ENCODE assay signal across 13 cellular contexts in genomic region chr18:31672628-31673027, GRCh38.
"Had no signal": no experiment of that assay in that cellular context is flagged by ENCODE, and none has a peak within 500 bp of the region (broad histone marks: within the 10 kb centered on the region; RNA-seq: fewer than 3 reads in every experiment).

No MANE protein-coding gene starts in this region.

- DNase-seq: activated CD4-positive, alpha-beta T cell treated with anti-CD3 and anti-CD28 coated beads for 36 hours; activated CD8-positive, alpha-beta memory T cell treated with anti-CD3 and anti-CD28 coated beads, Interleukin-2, amount 50 U/mL, for 48 hours; activated CD8-positive, alpha-beta T cell treated with anti-CD3 and anti-CD28 coated beads, Interleukin-2, amount 10 ng/mL, durations not matched to agents 7 days and 5 days; activated naive CD4-positive, alpha-beta T cell treated with Interleukin-2 at 50 U/mL for 16 hours; immature natural killer cell; left cardiac atrium; natural killer cell; nucleus accumbens; stimulated activated CD4-positive, alpha-beta T cell treated with anti-CD3 and anti-CD28 coated beads, Interleukin-4, amount 100 ng/mL, for 1 hour; T-helper 9 cell had no signal

- H3K36me3 ChIP-seq: gastroesophageal sphincter, thoracic aorta had no signal

- H3K27ac ChIP-seq: thoracic aorta had no signal

- H3K27me3 ChIP-seq: gastroesophageal sphincter had no signal

- H3K9me3 ChIP-seq: gastroesophageal sphincter, thoracic aorta had no signal

- H3K4me3 ChIP-seq: gastroesophageal sphincter, lung, thoracic aorta had no signal
